In genomic region chrX:23907496-23908218, GRCh38 we compare ENCODE assay signal across 8 cellular contexts. TPM values are rescaled to one million over a fixed set of nuclear protein-coding genes. Genes with fewer than 3 reads are reported as not detected.
DNase-seq lines count a peak whose midpoint lies in the region; ATAC-seq, FAIRE-seq and TF ChIP-seq lines count a peak whose summit lies in the region.

TSS of gene APOO (minus strand) at chrX:23907938. CDS start at chrX:23907702, 236 bp downstream.
TSS of gene CXorf58 (plus strand) at chrX:23908006. CDS start at chrX:23910303, 2,297 bp downstream.

- peak; percentile 92 for ATAC-seq in GM21423 (IDR thresholded peaks at IDR 0.05; ENCODE audit: unreplicated experiment)

- FAIRE-seq in D721Med (lab: Jason Lieb, UNC), result no peak

- TF ChIP-seq CTCF in D721Med (IDR thresholded peaks at IDR 0.05; ENCODE audit: insufficient read depth, missing control alignments) (peak; percentile 47), endothelial cell (IDR thresholded peaks at IDR 0.05; ENCODE audit: unreplicated experiment) (peak; percentile 37)

- H3K27me3 Mint-ChIP-seq in endothelial cell (ENCODE audit: unreplicated experiment), result peaks cover 2% of the 10 kb centered on the region

- H3K27ac Mint-ChIP-seq in endothelial cell (ENCODE audit: unreplicated experiment), result peak within 1 kb of the TSS; percentile 61

- no peaks in the 10 kb centered on the region for H3K9me3 ChIP-seq in HUES6 (ENCODE audit: control insufficient read depth, insufficient read depth, low read depth, low read length)
- no peaks in the 10 kb centered on the region for H3K9me3 ChIP-seq in NT2/D1 (ENCODE audit: insufficient read depth, low read length)
- H3K9me3 ChIP-seq in mononuclear cell (ENCODE audit: low read depth, low read length), result no peaks in the 10 kb centered on the region

- H3K27me3 ChIP-seq in HUES6 (ENCODE audit: control insufficient read depth, insufficient read depth, low read length) (no peaks in the 10 kb centered on the region; the same call in 1 of the 2 replicates), NT2/D1 (ENCODE audit: insufficient read depth, insufficient read length) (no peaks in the 10 kb centered on the region), mononuclear cell (ENCODE audit: insufficient read depth, low read length) (no peaks in the 10 kb centered on the region)

- no peaks in the 10 kb centered on the region for H3K9me3 Mint-ChIP-seq in endothelial cell (ENCODE audit: unreplicated experiment)

- no peaks in the 10 kb centered on the region for H3K36me3 ChIP-seq in HUES6 (ENCODE audit: control insufficient read depth, insufficient read depth, low read length)
- H3K36me3 ChIP-seq in NT2/D1 (ENCODE audit: insufficient read depth, insufficient read length, low read length), result no peaks in the 10 kb centered on the region

- H3K4me1 ChIP-seq in HUES6 (ENCODE audit: control insufficient read depth, insufficient read depth, low read length), result peaks cover 15% of the 10 kb centered on the region
- H3K4me1 ChIP-seq in NT2/D1 (ENCODE audit: insufficient read depth, insufficient read length), result no peaks in the 10 kb centered on the region
- H3K4me1 ChIP-seq in mononuclear cell (ENCODE audit: insufficient read depth, low read length), result peaks cover 21% of the 10 kb centered on the region

- peak within 1 kb of the TSS; percentile 80 for H3K9ac ChIP-seq in HUES6 (ENCODE audit: low read length)
- peak within 1 kb of the TSS; percentile 81 for H3K9ac ChIP-seq in NT2/D1 (ENCODE audit: insufficient read length, low read depth)

- no peaks in the 10 kb centered on the region for H3K36me3 Mint-ChIP-seq in endothelial cell (ENCODE audit: low read depth, unreplicated experiment)

- H3K4me3 ChIP-seq in HUES6 (ENCODE audit: low read depth, low read length), result peak within 1 kb of the TSS; percentile 83
- peak within 1 kb of the TSS; percentile 65 for H3K4me3 ChIP-seq in NT2/D1 (ENCODE audit: insufficient read length, low read depth)
- H3K4me3 ChIP-seq in mononuclear cell (ENCODE audit: low read length), result peak within 1 kb of the TSS; percentile 46

- H3K4me3 Mint-ChIP-seq in endothelial cell (ENCODE audit: unreplicated experiment), result peak within 1 kb of the TSS; percentile 89

- peaks cover 6% of the 10 kb centered on the region for H3K4me1 Mint-ChIP-seq in endothelial cell (ENCODE audit: unreplicated experiment)

- H3K27ac ChIP-seq in HUES6 (ENCODE audit: low read depth, low read length), result peak within 1 kb of the TSS; percentile 91

- DNase-seq in D721Med (ENCODE audit: insufficient read length, low spot score), result peak; percentile 36
- peak; percentile 93 for DNase-seq in NT2/D1 (ENCODE audit: low read depth, low spot score)
- peak; percentile 89 for DNase-seq in activated CD8-positive, alpha-beta memory T cell treated with anti-CD3 and anti-CD28 coated beads, Interleukin-2, amount 50 U/mL, for 4 hours
- DNase-seq in endothelial cell (ENCODE audit: low spot score), result peak; percentile 85
- peak; percentile 85 for DNase-seq in stimulated activated CD8-positive, alpha-beta memory T cell treated with anti-CD3 and anti-CD28 coated beads, Interleukin-4, amount 100 ng/mL, for 24 hours (ENCODE audit: low read depth)

RNA-seq across cellular contexts. Expression of gene APOO, which starts in this region (rescaled TPM):
- total RNA-seq in endothelial cell (ENCODE audit: unreplicated experiment) (18.3 TPM), mononuclear cell (2.0 TPM)

RNA-seq across cellular contexts. Expression of gene CXorf58, which starts in this region (rescaled TPM):
- not detected for total RNA-seq in endothelial cell (ENCODE audit: unreplicated experiment)
- total RNA-seq in mononuclear cell, result 0.10 TPM

Comparison
In these comparisons a context has a peak if more than half of its experiments do, and no peak if none do; other contexts are left out.
1. Peak in every context shown above with its lines: DNase-seq, ATAC-seq, H3K4me3 ChIP-seq and H3K27ac ChIP-seq.
2. DNase-seq: peak in every context shown above with its lines; median percentile 93 in NT2/D1; 89 in activated CD8-positive, alpha-beta memory T cell treated with anti-CD3 and anti-CD28 coated beads, Interleukin-2, amount 50 U/mL, for 4 hours; 85 in endothelial cell; 85 in stimulated activated CD8-positive, alpha-beta memory T cell treated with anti-CD3 and anti-CD28 coated beads, Interleukin-4, amount 100 ng/mL, for 24 hours; 36 in D721Med.